In genomic region chr19:2612619-2613249, GRCh38 we compare ENCODE assay signal across 17 cellular contexts.
DNase-seq lines count a peak whose midpoint lies in the region; ATAC-seq and TF ChIP-seq lines count a peak whose summit lies in the region.
"Had no signal": no experiment of that assay in that cellular context is flagged by ENCODE, and none has a peak within 500 bp of the region (broad histone marks: within the 10 kb centered on the region; RNA-seq: fewer than 3 reads in every experiment).

No MANE protein-coding gene starts in this region.

- peak overlapping the region; percentile 65 for H3K27ac Mint-ChIP-seq in memory B cell
- H3K27ac Mint-ChIP-seq: activated CD8-positive, alpha-beta memory T cell treated with anti-CD3 and anti-CD28 coated beads, Interleukin-2, amount 10 ng/mL, durations not matched to agents 7 days and 5 days had no signal

- POLR2A ChIA-PET in Panc1 (lab: Charles Lee): no interaction called here

- H3K4me1 ChIP-seq in right cardiac atrium (ENCODE audit: control insufficient read depth, insufficient read depth, low read length) (no peaks in the 10 kb centered on the region), Panc1 (ENCODE audit: control insufficient read depth, insufficient read depth, low read length) (peaks cover 17% of the 10 kb centered on the region)
- H3K4me1 ChIP-seq: SJCRH30 had no signal

- in situ Hi-C loops in Panc1 (cut with HindIII; ENCODE audit: low pct_unique_long_range_greater_than_20kb, low sequenced_read_pairs): no loop called here

- ATAC-seq in left cardiac atrium (no peak), right cardiac atrium (no peak), Panc1 (no peak), memory B cell (ENCODE audit: low read depth) (no peak)
- ATAC-seq: left lung had no signal

- intact Hi-C loops in left cardiac atrium (cut with DNase I): loop anchor here in 1 of 2 donors (2.0 kb wide), 1 partner anchor 138 kb away; no protein-coding TSS in a partner anchor
- intact Hi-C loops in right cardiac atrium (cut with DNase I): loop anchor here in 2 of 4 donors (5.0 kb wide), 2 partner anchors 35 to 140 kb away; no protein-coding TSS in a partner anchor
- intact Hi-C loops in Panc1 (cut with micrococcal nuclease; ENCODE audit: unreplicated experiment): no loop called here

- peaks cover 44% of the 10 kb centered on the region for H3K4me1 Mint-ChIP-seq in memory B cell

- H3K9me3 Mint-ChIP-seq in memory B cell: no peaks in the 10 kb centered on the region
- H3K9me3 Mint-ChIP-seq: CD4-positive, alpha-beta memory T cell had no signal

- H3K9me3 ChIP-seq in right cardiac atrium (ENCODE audit: control insufficient read depth, low read length): no peaks in the 10 kb centered on the region
- H3K9me3 ChIP-seq in Panc1 (ENCODE audit: control insufficient read depth, insufficient read depth, low read depth, low read length): no peaks in the 10 kb centered on the region
- H3K9me3 ChIP-seq: left lung, SJCRH30 had no signal

- BruUV-seq in Panc1 (replicated peaks; lab: Mats Ljungman, UMichigan): no TSS peak

- WGBS in right cardiac atrium: 82% methylated on average over 18 of the region's 18 CpGs

- H3K27me3 ChIP-seq in right cardiac atrium (ENCODE audit: control insufficient read depth, insufficient read depth) (no peaks in the 10 kb centered on the region), Panc1 (ENCODE audit: control insufficient read depth, insufficient read depth, low read length) (no peaks in the 10 kb centered on the region)
- H3K27me3 ChIP-seq: left lung had no signal

- H3K27me3 Mint-ChIP-seq in memory B cell: no peaks in the 10 kb centered on the region

- H3K4me3 Mint-ChIP-seq in memory B cell: peak overlapping the region; percentile 17
- H3K4me3 Mint-ChIP-seq: activated CD8-positive, alpha-beta memory T cell treated with anti-CD3 and anti-CD28 coated beads, Interleukin-2, amount 10 ng/mL, durations not matched to agents 7 days and 5 days had no signal

- DNase-seq in left cardiac atrium (peak; percentile 17), right cardiac atrium (no peak), Panc1 (ENCODE audit: low read depth, low spot score) (no peak), memory B cell (ENCODE audit: low spot score in 2 of 2) (no peak), NCI-H187 treated with DMSO at 0.1 percent for 48 hours (lab: John Stamatoyannopoulos, UW) (no peak), NCI-H526 (lab: John Stamatoyannopoulos, UW) (no peak), NCI-H1694 treated with DMSO at 0.1 percent for 48 hours (lab: John Stamatoyannopoulos, UW) (no peak)
- no peak for DNase-seq in stimulated activated CD8-positive, alpha-beta memory T cell treated with anti-CD3 and anti-CD28 coated beads, Interleukin-4, amount 100 ng/mL, for 48 hours
- DNase-seq: activated CD4-positive, alpha-beta T cell treated with anti-CD3 and anti-CD28 coated beads for 48 hours; activated CD8-positive, alpha-beta memory T cell treated with anti-CD3 and anti-CD28 coated beads, Interleukin-2, amount 10 ng/mL, durations not matched to agents 7 days and 5 days; CD4-positive, alpha-beta memory T cell; left lung; NCI-H1436 treated with DMSO at 0.1 percent for 48 hours; NCI-H82; SJCRH30; T-helper 1 cell had no signal

- no peaks in the 10 kb centered on the region for H3K36me3 ChIP-seq in Panc1 (ENCODE audit: control insufficient read depth, insufficient read depth, low read length)
- H3K36me3 ChIP-seq: left lung, SJCRH30 had no signal

- CTCF ChIA-PET in Panc1 (lab: Charles Lee): interaction anchor here (0.6 kb wide), 1 partner anchor 33 kb away, joined by 3 read pairs; no protein-coding TSS in a partner anchor

- TF ChIP-seq CTCF in Panc1 (IDR thresholded peaks at IDR 0.05): no peak; the same call in 1 of the 2 replicates

- H3K4me3 ChIP-seq in right cardiac atrium (ENCODE audit: low read length) (no peak overlapping the region), Panc1 (ENCODE audit: low read depth in 2 of 2, low read length in 2 of 2) (no peak overlapping the region)
- H3K4me3 ChIP-seq: coronary artery, left lung, SJCRH30 had no signal

- H3K36me3 Mint-ChIP-seq in memory B cell: peaks cover 3% of the 10 kb centered on the region
- H3K36me3 Mint-ChIP-seq: activated CD8-positive, alpha-beta memory T cell treated with anti-CD3 and anti-CD28 coated beads, Interleukin-2, amount 10 ng/mL, durations not matched to agents 7 days and 5 days had no signal

- no peak overlapping the region for H3K27ac ChIP-seq in right cardiac atrium (ENCODE audit: low read length)
- H3K27ac ChIP-seq in Panc1 (ENCODE audit: low read length): peak overlapping the region; percentile 73
- H3K27ac ChIP-seq: coronary artery, SJCRH30 had no signal
